In genomic region chr20:46965124-46965455, GRCh38 we compare ENCODE assay signal across 1 cellular context.
TF ChIP-seq lines count a peak whose summit lies in the region.

No MANE protein-coding gene starts in this region.

TF ChIP-seq in HepG2, 621 proteins besides CTCF, POLR2A, EP300 and RAD21 (continued from another document):
- no peak for TF ChIP-seq TOPORS (CRISPR knock-in tag; IDR thresholded peaks at IDR 0.05)
- no peak for TF ChIP-seq FLYWCH1 (CRISPR knock-in tag; IDR thresholded peaks at IDR 0.05)
- no peak for TF ChIP-seq RNF219 (CRISPR knock-in tag; IDR thresholded peaks at IDR 0.05)
- no peak for TF ChIP-seq DR1 (CRISPR knock-in tag; IDR thresholded peaks at IDR 0.05)
- TF ChIP-seq MYC (CRISPR knock-in tag; IDR thresholded peaks at IDR 0.05; ENCODE audit: borderline replicate concordance), result no peak
- no peak for TF ChIP-seq HNRNPLL (IDR thresholded peaks at IDR 0.05; ENCODE audit: low read depth, low read length, poor library complexity, severe bottlenecking)
